13 cellular contexts compared by ENCODE assay signal in the genomic region with DNA sequence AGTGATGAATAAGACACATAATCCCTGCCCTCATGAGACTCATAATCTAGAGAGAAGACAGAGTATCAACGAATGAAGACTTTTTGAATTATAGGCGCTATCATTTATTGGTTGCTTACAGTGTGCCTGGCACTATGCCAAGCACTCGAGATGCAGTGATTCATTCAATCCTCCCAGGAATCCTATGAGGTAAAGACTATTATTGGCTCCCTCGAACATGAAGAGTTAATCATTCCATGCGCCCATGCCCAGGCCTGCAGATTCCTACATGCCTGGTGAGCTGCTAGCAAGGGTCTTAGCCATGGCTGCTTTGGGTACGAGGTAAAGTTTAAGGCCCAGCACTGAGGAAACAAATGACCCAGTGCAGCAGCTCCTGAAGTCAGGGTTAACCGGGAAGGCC. TPM values are rescaled to one million over a fixed set of nuclear protein-coding genes. Genes with fewer than 3 reads are reported as not detected.
A peak's percentile ranks its signal among the peaks of the same experiment; 100 is the strongest.
DNase-seq lines count a peak whose midpoint lies in the region; ATAC-seq and TF ChIP-seq lines count a peak whose summit lies in the region.
"Had no signal": no experiment of that assay in that cellular context is flagged by ENCODE, and none has a peak within 500 bp of the region (broad histone marks: within the 10 kb centered on the region; RNA-seq: fewer than 3 reads in every experiment).

No MANE protein-coding gene starts in this region.

- CTCF ChIA-PET in BJ (lab: Yijun Ruan, JAX): no interaction called here

- no peak overlapping the region for H2BK5ac ChIP-seq in mesenchymal stem cell (ENCODE audit: low read depth, low read length, poor library complexity, severe bottlenecking)

- POLR2A ChIA-PET in BJ (lab: Charles Lee): no interaction called here

- 51% methylated on average over 7 of the region's 7 CpGs for WGBS in mesenchymal stem cell

- H2BK120ac ChIP-seq in mesenchymal stem cell (ENCODE audit: low read depth, low read length): no peak overlapping the region

- DNase-seq in BJ (ENCODE audit: low read depth) (no peak), M059J (ENCODE audit: low read depth) (peak; percentile 27), dermis blood vessel endothelial cell (peak; percentile 60), mesenchymal stem cell (peak; percentile 22), SKM-1 treated with dmso at 0.1 percent for 144 hours (lab: John Stamatoyannopoulos, UW; ENCODE audit: unreplicated experiment) (no peak), uterus (no peak)
- no peak for DNase-seq in activated CD4-positive, alpha-beta T cell treated with anti-CD3 and anti-CD28 coated beads, Interleukin-2, amount 10 ng/mL, durations not matched to agents 24 days and 14 days
- DNase-seq: activated CD8-positive, alpha-beta memory T cell treated with anti-CD3 and anti-CD28 coated beads, Interleukin-2, amount 50 U/mL, for 48 hours; CD8-positive, alpha-beta T cell; NCI-H2029 had no signal

- no peak overlapping the region for H3K18ac ChIP-seq in mesenchymal stem cell (ENCODE audit: low read depth in 1 of 2, low read length in 2 of 2)

- H3K27me3 Mint-ChIP-seq in activated CD4-positive, alpha-beta T cell treated with anti-CD3 and anti-CD28 coated beads, Interleukin-2, amount 10 ng/mL, durations not matched to agents 24 days and 14 days: peaks cover 5% of the 10 kb centered on the region

- no peak overlapping the region for H3K27ac Mint-ChIP-seq in activated CD4-positive, alpha-beta T cell treated with anti-CD3 and anti-CD28 coated beads, Interleukin-2, amount 10 ng/mL, durations not matched to agents 24 days and 14 days
- H3K27ac Mint-ChIP-seq: CD8-positive, alpha-beta T cell; T-helper 1 cell treated with Interleukin-12 subunit alpha and Interleukin-12 subunit beta and Interleukin-4 antibody, amounts not matched to agents 30 μg/mL and 1 μg/mL, for 36 hours had no signal

- H3K4me1 Mint-ChIP-seq in activated CD4-positive, alpha-beta T cell treated with anti-CD3 and anti-CD28 coated beads, Interleukin-2, amount 10 ng/mL, durations not matched to agents 24 days and 14 days: no peaks in the 10 kb centered on the region

- H3K36me3 ChIP-seq in BJ (ENCODE audit: control insufficient read depth, insufficient read depth, low read length): no peaks in the 10 kb centered on the region
- no peaks in the 10 kb centered on the region for H3K36me3 ChIP-seq in mesenchymal stem cell (ENCODE audit: control insufficient read depth in 1 of 2, insufficient read depth in 2 of 2, low read depth in 1 of 2, low read length in 2 of 2)
- H3K36me3 ChIP-seq in uterus: no peaks in the 10 kb centered on the region
- H3K36me3 ChIP-seq: right atrium auricular region had no signal

- H3K4me1 ChIP-seq in mesenchymal stem cell (ENCODE audit: control insufficient read depth, insufficient read depth, low read depth, low read length): peaks cover 2% of the 10 kb centered on the region
- no peaks in the 10 kb centered on the region for H3K4me1 ChIP-seq in uterus
- H3K4me1 ChIP-seq: right atrium auricular region had no signal

- H3K79me1 ChIP-seq in mesenchymal stem cell (replicated peaks; ENCODE audit: low read length, poor library complexity, severe bottlenecking): no peaks in the 10 kb centered on the region

- no peak overlapping the region for H3K4ac ChIP-seq in mesenchymal stem cell (ENCODE audit: low read depth in 1 of 2, low read length in 2 of 2)

- no peaks in the 10 kb centered on the region for H3K27me3 ChIP-seq in BJ (ENCODE audit: control insufficient read depth, insufficient read depth, low read length)
- peaks cover 0 to 45% of the 10 kb centered on the region in 2 experiments for H3K27me3 ChIP-seq in mesenchymal stem cell (ENCODE audit: control insufficient read depth in 1 of 2, insufficient read depth in 1 of 2, low read length in 2 of 2)
- H3K27me3 ChIP-seq in uterus: peaks cover 0 to 4% of the 10 kb centered on the region in 2 donors
- H3K27me3 ChIP-seq: right atrium auricular region had no signal

- H2AK5ac ChIP-seq in mesenchymal stem cell (ENCODE audit: low read length, severe bottlenecking): no peak overlapping the region

- no peak overlapping the region for H2BK15ac ChIP-seq in mesenchymal stem cell (ENCODE audit: low read depth, poor library complexity, severe bottlenecking)

- H3K4me3 ChIP-seq in BJ (ENCODE audit: low read depth, low read length) (peak overlapping the region; percentile 45), mesenchymal stem cell (ENCODE audit: insufficient read depth in 1 of 2, low read depth in 1 of 2, low read length in 2 of 2) (peak overlapping the region in 1 of 2 experiments; percentile 72), uterus (no peak overlapping the region)

- H3K36me3 Mint-ChIP-seq in activated CD4-positive, alpha-beta T cell treated with anti-CD3 and anti-CD28 coated beads, Interleukin-2, amount 10 ng/mL, durations not matched to agents 24 days and 14 days (ENCODE audit: low read depth): no peaks in the 10 kb centered on the region
- H3K36me3 Mint-ChIP-seq: CD8-positive, alpha-beta T cell had no signal

- no peaks in the 10 kb centered on the region for H3K9me3 Mint-ChIP-seq in activated CD4-positive, alpha-beta T cell treated with anti-CD3 and anti-CD28 coated beads, Interleukin-2, amount 10 ng/mL, durations not matched to agents 24 days and 14 days
- H3K9me3 Mint-ChIP-seq: CD8-positive, alpha-beta T cell; T-helper 1 cell treated with Interleukin-12 subunit alpha and Interleukin-12 subunit beta and Interleukin-4 antibody, amounts not matched to agents 30 μg/mL and 1 μg/mL, for 36 hours had no signal

- H2AFZ ChIP-seq in mesenchymal stem cell (ENCODE audit: low read depth, low read length): no peak overlapping the region

- no peak overlapping the region for H4K91ac ChIP-seq in mesenchymal stem cell (ENCODE audit: low read length)

- H3K9me3 ChIP-seq in mesenchymal stem cell (ENCODE audit: control insufficient read depth, low read length) (peaks cover 8% of the 10 kb centered on the region), uterus (no peaks in the 10 kb centered on the region)
- H3K9me3 ChIP-seq: right atrium auricular region had no signal

- peak overlapping the region; percentile 63 for H3K4me2 ChIP-seq in mesenchymal stem cell (ENCODE audit: low read length, poor library complexity, severe bottlenecking)

- H3K14ac ChIP-seq in mesenchymal stem cell (ENCODE audit: low read length in 2 of 2): no peak overlapping the region

- H3K27ac ChIP-seq in mesenchymal stem cell (ENCODE audit: low read length, poor library complexity, severe bottlenecking) (peak overlapping the region; percentile 59), uterus (no peak overlapping the region)
- H3K27ac ChIP-seq: right atrium auricular region had no signal

- TF ChIP-seq CTCF in BJ (IDR thresholded peaks at IDR 0.05; ENCODE audit: insufficient read depth, low read depth, low read length): no peak
- no peak for TF ChIP-seq CTCF in uterus (IDR thresholded peaks at IDR 0.05)

- no peak overlapping the region for H2BK12ac ChIP-seq in mesenchymal stem cell (ENCODE audit: low read length in 2 of 2)

- no peak overlapping the region for H3K4me3 Mint-ChIP-seq in activated CD4-positive, alpha-beta T cell treated with anti-CD3 and anti-CD28 coated beads, Interleukin-2, amount 10 ng/mL, durations not matched to agents 24 days and 14 days
- H3K4me3 Mint-ChIP-seq: CD8-positive, alpha-beta T cell; T-helper 1 cell treated with Interleukin-12 subunit alpha and Interleukin-12 subunit beta and Interleukin-4 antibody, amounts not matched to agents 30 μg/mL and 1 μg/mL, for 36 hours had no signal

- no peak overlapping the region for H3K23ac ChIP-seq in mesenchymal stem cell (ENCODE audit: low read length in 2 of 2)

- TF ChIP-seq POLR2A in uterus (IDR thresholded peaks at IDR 0.05): no peak

- intact Hi-C loops in activated CD4-positive, alpha-beta T cell treated with anti-CD3 and anti-CD28 coated beads, Interleukin-2, amount 10 ng/mL, durations not matched to agents 24 days and 14 days (cut with micrococcal nuclease): no loop called here
- intact Hi-C loops in uterus (cut with DNase I; ENCODE audit: low total_unique reads): no loop called here

- ATAC-seq in HG02798 (IDR thresholded peaks at IDR 0.05; ENCODE audit: poor library complexity, unreplicated experiment): no peak
- ATAC-seq: CD8-positive, alpha-beta T cell had no signal

- no peak overlapping the region for H4K8ac ChIP-seq in mesenchymal stem cell (ENCODE audit: low read length)

- peak overlapping the region; percentile 57 for H3K9ac ChIP-seq in mesenchymal stem cell (ENCODE audit: low read length)

RNA-seq across cellular contexts. Expression of gene TEX13B, which starts 47.0 kb away (rescaled TPM):
- not detected in 2 replicates for polyA plus RNA-seq in BJ (2011; rRNA removed)
- not detected in 2 replicates for polyA minus RNA-seq in BJ (2011; rRNA and poly(A)+ RNA removed)
- not detected in 2 replicates for total RNA-seq in M059J (2014; rRNA removed; shearing (Covaris generic))
- total RNA-seq in dermis blood vessel endothelial cell (not detected in 2 replicates), uterus (not detected)
- not detected for polyA plus RNA-seq in mesenchymal stem cell (2013, experiment 1 of 2)
- not detected for polyA plus RNA-seq in mesenchymal stem cell (2013, experiment 2 of 2)
- not detected in 2 replicates for total RNA-seq in activated CD4-positive, alpha-beta T cell treated with anti-CD3 and anti-CD28 coated beads, Interleukin-2, amount 10 ng/mL, durations not matched to agents 24 days and 14 days
- total RNA-seq: CD8-positive, alpha-beta T cell; right atrium auricular region had no signal

Comparison
In these comparisons a context has a peak if more than half of its experiments do, and no peak if none do; other contexts are left out.
1. DNase-seq: peak in M059J (single experiment), dermis blood vessel endothelial cell (single experiment) and mesenchymal stem cell (single experiment); none in BJ (single experiment), SKM-1 treated with dmso at 0.1 percent for 144 hours (single experiment), activated CD4-positive, alpha-beta T cell treated with anti-CD3 and anti-CD28 coated beads, Interleukin-2, amount 10 ng/mL, durations not matched to agents 24 days and 14 days (single experiment) and uterus (0 of 2).